In the genomic region with DNA sequence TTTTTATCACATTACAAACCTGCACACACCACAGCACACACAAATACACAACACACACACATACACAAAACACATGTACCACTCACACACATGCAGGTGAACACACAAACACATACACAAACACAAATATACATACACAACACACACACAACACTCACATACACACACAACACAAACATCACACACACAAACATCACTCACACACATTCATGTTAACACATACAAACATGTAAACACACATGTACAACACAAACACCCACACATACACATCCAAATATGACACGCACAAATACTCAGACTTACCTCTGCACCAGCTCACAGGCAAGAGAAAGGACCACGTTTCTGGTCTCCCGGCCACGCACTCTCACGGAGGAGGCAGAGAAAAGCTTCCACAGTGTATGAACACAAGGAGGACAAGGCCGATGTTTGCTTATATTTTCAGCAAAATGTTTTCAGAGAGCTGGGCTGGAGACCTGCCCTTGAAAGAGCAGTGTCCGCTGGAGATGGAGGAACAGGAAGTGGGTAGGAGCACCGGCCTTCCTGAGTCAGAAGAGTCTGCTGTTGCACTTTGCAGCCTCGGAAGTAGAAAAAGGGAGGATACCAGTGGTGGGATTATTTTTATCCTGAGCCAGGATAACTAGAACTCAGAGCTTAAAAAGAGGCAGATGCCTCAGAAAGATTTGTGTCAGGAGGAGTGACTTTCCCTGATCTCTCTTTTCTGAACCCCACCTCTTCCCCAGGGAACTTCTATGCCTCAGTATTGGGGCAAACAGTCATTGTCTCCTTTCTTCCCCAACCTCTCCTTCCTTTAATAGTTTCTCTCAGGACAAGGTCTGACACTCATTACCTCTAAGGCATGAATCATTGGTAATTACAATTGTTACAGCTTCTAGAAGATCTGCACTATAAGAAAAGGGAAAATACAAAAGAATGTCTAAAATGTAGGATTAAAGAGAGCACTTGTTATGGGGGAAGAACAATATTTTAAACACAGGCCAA, we compare ENCODE assay signal across 8 cellular contexts. TPM values are rescaled to one million over a fixed set of nuclear protein-coding genes. Genes with fewer than 3 reads are reported as not detected.
A peak's percentile ranks its signal among the peaks of the same experiment; 100 is the strongest.
DNase-seq lines count a peak whose midpoint lies in the region; ATAC-seq and TF ChIP-seq lines count a peak whose summit lies in the region.

Gene GIMAP6, minus strand, starts transcription at position 520 of the 999 bp plus-strand sequence. CDS start 2,243 bp downstream, outside the sequence.

- H3K27me3 Mint-ChIP-seq in T-helper 2 cell treated with Interferon-gamma antibody and Interleukin-4, amounts not matched to agents 5 μg/mL and 100 μg/mL, for 36 hours (ENCODE audit: low read depth): no peaks in the 10 kb centered on the region

- no peaks in the 10 kb centered on the region for H3K9me3 ChIP-seq in colonic mucosa

- H3K27ac ChIP-seq in colonic mucosa: peak within 1 kb of the TSS; percentile 50

- DNase-seq in T-helper 2 cell treated with Interferon-gamma antibody and Interleukin-4, amounts not matched to agents 5 μg/mL and 100 μg/mL, for 36 hours (ENCODE audit: low spot score): peak; percentile 38
- DNase-seq in colonic mucosa (no peak), sciatic nerve (ENCODE audit: low spot score) (no peak), EL (no peak), iPS-NIHi11 (ENCODE audit: low spot score) (no peak)

- H3K27ac Mint-ChIP-seq in T-helper 2 cell treated with Interferon-gamma antibody and Interleukin-4, amounts not matched to agents 5 μg/mL and 100 μg/mL, for 36 hours: peak within 1 kb of the TSS; percentile 86

- intact Hi-C loops in colonic mucosa (cut with DNase I): no loop called here
- intact Hi-C loops in sciatic nerve (cut with DNase I): no loop called here

- peaks cover 25% of the 10 kb centered on the region for H3K9me3 Mint-ChIP-seq in T-helper 2 cell treated with Interferon-gamma antibody and Interleukin-4, amounts not matched to agents 5 μg/mL and 100 μg/mL, for 36 hours

- peaks cover 45% of the 10 kb centered on the region for H3K4me1 Mint-ChIP-seq in T-helper 2 cell treated with Interferon-gamma antibody and Interleukin-4, amounts not matched to agents 5 μg/mL and 100 μg/mL, for 36 hours (ENCODE audit: low read depth)

- H3K4me3 ChIP-seq in colonic mucosa: peak within 1 kb of the TSS; percentile 30

- TF ChIP-seq CTCF in colonic mucosa (IDR thresholded peaks at IDR 0.05): no peak

- H3K4me3 Mint-ChIP-seq in T-helper 2 cell treated with Interferon-gamma antibody and Interleukin-4, amounts not matched to agents 5 μg/mL and 100 μg/mL, for 36 hours: peak within 1 kb of the TSS; percentile 92

- H3K36me3 Mint-ChIP-seq in T-helper 2 cell treated with Interferon-gamma antibody and Interleukin-4, amounts not matched to agents 5 μg/mL and 100 μg/mL, for 36 hours (ENCODE audit: low read depth): peaks cover 71% of the 10 kb centered on the region

- no peaks in the 10 kb centered on the region for H3K36me3 ChIP-seq in colonic mucosa

- H3K9ac ChIP-seq in colonic mucosa (ENCODE audit: low read depth in 2 of 2, low read length in 2 of 2): peak within 1 kb of the TSS; percentile 28 to 64

- ATAC-seq in GM18508 (IDR thresholded peaks at IDR 0.05; ENCODE audit: insufficient read depth, unreplicated experiment) (peak; percentile 50), HG02943 (IDR thresholded peaks at IDR 0.05; ENCODE audit: low read depth, unreplicated experiment) (peak; percentile 76), sciatic nerve (peak; percentile 59), HG02870 (IDR thresholded peaks at IDR 0.05; ENCODE audit: unreplicated experiment) (no peak)

- no peaks in the 10 kb centered on the region for H3K27me3 ChIP-seq in colonic mucosa

- no peaks in the 10 kb centered on the region for H3K4me1 ChIP-seq in colonic mucosa

RNA-seq across cellular contexts. Expression of gene GIMAP6, which starts in this region (rescaled TPM):
- total RNA-seq in colonic mucosa: 1 to 10 TPM; 4.8 to 7.1 TPM
- total RNA-seq in sciatic nerve: 32.7 TPM
